Comparison of ENCODE assay signal across 8 cellular contexts in the genomic region with DNA sequence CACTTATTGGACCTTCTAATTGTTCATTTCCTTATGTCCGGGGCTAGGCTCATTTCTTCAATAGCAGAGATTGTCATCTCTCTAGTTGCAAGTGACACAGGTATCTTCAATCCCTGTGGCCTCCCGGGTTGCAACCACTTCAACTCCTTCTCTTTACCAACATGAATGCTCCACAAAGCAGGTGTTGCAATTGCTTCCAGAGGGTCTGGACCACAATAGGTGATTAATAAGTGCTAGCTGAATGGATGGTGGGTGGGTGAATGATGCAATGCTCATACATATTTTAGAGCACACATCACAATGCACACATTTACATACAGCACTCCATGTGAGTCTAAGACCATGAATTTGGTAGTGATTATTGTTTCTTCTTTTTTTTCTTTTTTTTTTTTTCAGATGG. TPM values are rescaled to one million over a fixed set of nuclear protein-coding genes. Genes with fewer than 3 reads are reported as not detected.
DNase-seq lines count a peak whose midpoint lies in the region; ATAC-seq and TF ChIP-seq lines count a peak whose summit lies in the region.

No MANE protein-coding gene starts in this region.

- DNase-seq in AG04450 (ENCODE audit: low read depth, low spot score) (no peak), MCF 10A (ENCODE audit: unreplicated experiment) (peak; percentile 70), mesothelial cell of epicardium (ENCODE audit: low spot score in 2 of 2, unreplicated experiment in 2 of 2) (no peak), SKM-1 (lab: John Stamatoyannopoulos, UW; ENCODE audit: unreplicated experiment) (no peak), NCI-H2029 treated with DMSO at 0.1 percent for 48 hours (lab: John Stamatoyannopoulos, UW) (no peak), AG08395 (ENCODE audit: low spot score) (no peak)

- H3K27me3 Mint-ChIP-seq in MCF 10A (ENCODE audit: insufficient read depth, unreplicated experiment) (no peaks in the 10 kb centered on the region), mesothelial cell of epicardium (ENCODE audit: low read depth) (peaks cover 4% of the 10 kb centered on the region)

- 78% methylated on average over 2 of the region's 2 CpGs for WGBS in HUES64

- peak overlapping the region; percentile 33 for H3K4me3 ChIP-seq in AG04450 (ENCODE audit: low read depth, low read length)
- H3K4me3 ChIP-seq in HUES64 (ENCODE audit: low read length) = peak overlapping the region; percentile 32; the same call in 1 of the 2 replicates

- no peak for ATAC-seq in HG03097 (IDR thresholded peaks at IDR 0.05; ENCODE audit: low FRiP score, unreplicated experiment)

- peaks cover 65% of the 10 kb centered on the region for H3K4me1 ChIP-seq in HUES64 (ENCODE audit: insufficient read depth, low read length)

- CTCF ChIA-PET in AG04450 (lab: Charles Lee) = interaction anchor here (2.2 kb wide), 1 partner anchor 161 kb away, joined by 18 read pairs; no protein-coding TSS in a partner anchor
- CTCF ChIA-PET in MCF 10A (lab: Yijun Ruan, JAX) = interaction anchor here (1.4 to 7.0 kb wide), 5 partner anchors 49 to 275 kb away, joined by 3 to 91 read pairs (median 11); no protein-coding TSS in a partner anchor

- H3K27ac ChIP-seq in AG04450 (ENCODE audit: low read depth, low read length) (no peak overlapping the region), HUES64 (ENCODE audit: low read depth, low read length) (no peak overlapping the region)

- H3K36me3 ChIP-seq in HUES64 (ENCODE audit: insufficient read depth, low read length) = no peaks in the 10 kb centered on the region

- no peaks in the 10 kb centered on the region for H3K36me3 Mint-ChIP-seq in MCF 10A (ENCODE audit: insufficient read depth, unreplicated experiment)
- no peaks in the 10 kb centered on the region for H3K36me3 Mint-ChIP-seq in mesothelial cell of epicardium

- POLR2A ChIA-PET in AG04450 (lab: Yijun Ruan, JAX) (interaction anchor here (1.4 kb wide), 1 partner anchor 49 kb away, joined by 4 read pairs; no protein-coding TSS in a partner anchor), MCF 10A (lab: Yijun Ruan, JAX) (interaction anchor here (0.9 to 4.7 kb wide), 4 partner anchors 40 to 83 kb away, joined by 3 to 75 read pairs (median 8); no protein-coding TSS in a partner anchor)

- H3K27me3 ChIP-seq in AG04450 (ENCODE audit: control insufficient read depth, insufficient read depth, low read length) (no peaks in the 10 kb centered on the region), HUES64 (ENCODE audit: insufficient read depth, low read length) (peaks cover 9% of the 10 kb centered on the region; the same call in 1 of the 2 replicates)

- no TSS peak for BruUV-seq in MCF 10A (replicated peaks; lab: Mats Ljungman, UMichigan)

- H3K4me1 Mint-ChIP-seq in MCF 10A (ENCODE audit: insufficient read depth, unreplicated experiment) (peaks cover 43% of the 10 kb centered on the region), mesothelial cell of epicardium (peaks cover 57% of the 10 kb centered on the region)

- H3K27ac Mint-ChIP-seq in MCF 10A (ENCODE audit: low read depth, unreplicated experiment) (no peak overlapping the region), mesothelial cell of epicardium (peak overlapping the region; percentile 36)

- TF ChIP-seq CTCF in AG04450 (IDR thresholded peaks at IDR 0.05; ENCODE audit: low read depth, low read length) (no peak), MCF 10A (IDR thresholded peaks at IDR 0.05; ENCODE audit: unreplicated experiment) (no peak), mesothelial cell of epicardium (IDR thresholded peaks at IDR 0.05; ENCODE audit: unreplicated experiment) (no peak)

- no peaks in the 10 kb centered on the region; the same call in 1 of the 2 replicates for H3K9me3 ChIP-seq in AG04450 (ENCODE audit: control insufficient read depth, insufficient read depth, low read length)
- H3K9me3 ChIP-seq in HUES64 (ENCODE audit: insufficient read depth, low read depth, low read length) = no peaks in the 10 kb centered on the region

- H3K9ac ChIP-seq in HUES64 (ENCODE audit: low read depth, low read length) = no peak overlapping the region

- H3K4me3 Mint-ChIP-seq in MCF 10A (ENCODE audit: unreplicated experiment) (peak overlapping the region; percentile 41), mesothelial cell of epicardium (peak overlapping the region; percentile 92)

- intact Hi-C loops in MCF 10A (cut with micrococcal nuclease) = loop anchor here (5.0 kb wide), 1 partner anchor 147 kb away; a partner anchor contains a TSS

- no peaks in the 10 kb centered on the region for H3K9me3 Mint-ChIP-seq in MCF 10A (ENCODE audit: unreplicated experiment)
- H3K9me3 Mint-ChIP-seq in mesothelial cell of epicardium = no peaks in the 10 kb centered on the region

RNA-seq across cellular contexts. Expression of a gene that starts 2.6 kb away (rescaled TPM):
- 54.4 and 57.0 TPM in 2 replicates for polyA plus RNA-seq in AG04450 (2011; rRNA removed)
- 124 and 152 TPM in 2 replicates for polyA minus RNA-seq in AG04450 (2011; rRNA and poly(A)+ RNA removed)
- 56.8 TPM for polyA plus RNA-seq in HUES64 (2013, experiment 1 of 2)
- 57.7 TPM for polyA plus RNA-seq in HUES64 (2013, experiment 2 of 2)
- total RNA-seq in MCF 10A (2022) = 13.7 and 17.7 TPM in 2 replicates
- total RNA-seq in mesothelial cell of epicardium = 111 to 122 TPM (median 114 TPM) in 3 replicates
